ENCODE assay signal across 10 cellular contexts in genomic region chr14:20679907-20680306, GRCh38. TPM values are rescaled to one million over a fixed set of nuclear protein-coding genes. Genes with fewer than 3 reads are reported as not detected.
DNase-seq lines count a peak whose midpoint lies in the region; ATAC-seq, FAIRE-seq and TF ChIP-seq lines count a peak whose summit lies in the region.
"Had no signal": no experiment of that assay in that cellular context is flagged by ENCODE, and none has a peak within 500 bp of the region (broad histone marks: within the 10 kb centered on the region; RNA-seq: fewer than 3 reads in every experiment).

No MANE protein-coding gene starts in this region.

- H3K9me3 ChIP-seq in duodenal mucosa (ENCODE audit: control insufficient read depth in 1 of 2, low read length in 2 of 2): no peaks in the 10 kb centered on the region
- H3K9me3 ChIP-seq in small intestine (ENCODE audit: control insufficient read depth, low read depth): no peaks in the 10 kb centered on the region

- H3K4me3 Mint-ChIP-seq in activated CD8-positive, alpha-beta T cell treated with anti-CD3 and anti-CD28 coated beads for 36 hours: no peak overlapping the region
- no peak overlapping the region for H3K4me3 Mint-ChIP-seq in activated CD8-positive, alpha-beta T cell treated with anti-CD3 and anti-CD28 coated beads, Interleukin-2, amount 10 ng/mL, durations not matched to agents 7 days and 5 days
- H3K4me3 Mint-ChIP-seq: CD8-positive, alpha-beta memory T cell had no signal

- H3K9me3 Mint-ChIP-seq in activated CD8-positive, alpha-beta T cell treated with anti-CD3 and anti-CD28 coated beads for 36 hours: no peaks in the 10 kb centered on the region
- no peaks in the 10 kb centered on the region for H3K9me3 Mint-ChIP-seq in activated CD8-positive, alpha-beta T cell treated with anti-CD3 and anti-CD28 coated beads, Interleukin-2, amount 10 ng/mL, durations not matched to agents 7 days and 5 days (ENCODE audit: insufficient read depth)
- H3K9me3 Mint-ChIP-seq: CD8-positive, alpha-beta memory T cell had no signal

- H3K36me3 Mint-ChIP-seq in activated CD8-positive, alpha-beta T cell treated with anti-CD3 and anti-CD28 coated beads for 36 hours (ENCODE audit: low read depth): no peaks in the 10 kb centered on the region
- H3K36me3 Mint-ChIP-seq in activated CD8-positive, alpha-beta T cell treated with anti-CD3 and anti-CD28 coated beads, Interleukin-2, amount 10 ng/mL, durations not matched to agents 7 days and 5 days (ENCODE audit: low read depth): no peaks in the 10 kb centered on the region

- no peak for ATAC-seq in activated CD8-positive, alpha-beta T cell treated with anti-CD3 and anti-CD28 coated beads for 36 hours
- no peak for ATAC-seq in activated CD8-positive, alpha-beta T cell treated with anti-CD3 and anti-CD28 coated beads, Interleukin-2, amount 10 ng/mL, durations not matched to agents 7 days and 5 days
- no peak for ATAC-seq in HG02885 (IDR thresholded peaks at IDR 0.05; ENCODE audit: poor library complexity, unreplicated experiment)
- ATAC-seq in HG03354 (IDR thresholded peaks at IDR 0.05; ENCODE audit: poor library complexity, severe bottlenecking, unreplicated experiment): no peak

- no peaks in the 10 kb centered on the region for H3K27me3 Mint-ChIP-seq in activated CD8-positive, alpha-beta T cell treated with anti-CD3 and anti-CD28 coated beads for 36 hours
- peaks cover 13% of the 10 kb centered on the region for H3K27me3 Mint-ChIP-seq in activated CD8-positive, alpha-beta T cell treated with anti-CD3 and anti-CD28 coated beads, Interleukin-2, amount 10 ng/mL, durations not matched to agents 7 days and 5 days (ENCODE audit: low read depth)

- POLR2A ChIA-PET in activated CD8-positive, alpha-beta T cell treated with anti-CD3 and anti-CD28 coated beads for 36 hours (lab: Charles Lee): interaction anchor here (1.0 kb wide), 1 partner anchor 11 kb away, joined by 3 read pairs; no protein-coding TSS in a partner anchor
- POLR2A ChIA-PET in activated CD8-positive, alpha-beta T cell treated with anti-CD3 and anti-CD28 coated beads, Interleukin-2, amount 10 ng/mL, durations not matched to agents 7 days and 5 days (lab: Charles Lee): interaction anchor here (0.9 to 3.6 kb wide), 4 partner anchors 12 to 337 kb away, joined by 3 to 21 read pairs (median 8); partner anchors contain the start of genes PARP2 and PNP

- H3K4me1 ChIP-seq in duodenal mucosa (ENCODE audit: control insufficient read depth in 1 of 2, insufficient read depth in 2 of 2, low read length in 2 of 2) (peaks cover 23 to 27% of the 10 kb centered on the region in 2 donors), small intestine (ENCODE audit: control insufficient read depth in 2 of 2, insufficient read depth in 1 of 2, low read depth in 1 of 2, low read length in 1 of 2) (peaks cover 3 to 5% of the 10 kb centered on the region in 2 donors)

- no peak overlapping the region for H3K27ac Mint-ChIP-seq in activated CD8-positive, alpha-beta T cell treated with anti-CD3 and anti-CD28 coated beads for 36 hours
- H3K27ac Mint-ChIP-seq in activated CD8-positive, alpha-beta T cell treated with anti-CD3 and anti-CD28 coated beads, Interleukin-2, amount 10 ng/mL, durations not matched to agents 7 days and 5 days: no peak overlapping the region

- CTCF ChIA-PET in activated CD8-positive, alpha-beta T cell treated with anti-CD3 and anti-CD28 coated beads for 36 hours (lab: Charles Lee): interaction anchor here (0.8 to 7.5 kb wide), 7 partner anchors 11 to 353 kb away, joined by 3 to 53 read pairs (median 42); no protein-coding TSS in a partner anchor
- CTCF ChIA-PET in activated CD8-positive, alpha-beta T cell treated with anti-CD3 and anti-CD28 coated beads, Interleukin-2, amount 10 ng/mL, durations not matched to agents 7 days and 5 days (lab: Charles Lee): interaction anchor here (1.2 to 9.1 kb wide), 8 partner anchors 11 to 353 kb away, joined by 3 to 189 read pairs (median 16); no protein-coding TSS in a partner anchor

- DNase-seq in activated CD8-positive, alpha-beta T cell treated with anti-CD3 and anti-CD28 coated beads for 36 hours: peak; percentile 42
- DNase-seq in activated CD8-positive, alpha-beta T cell treated with anti-CD3 and anti-CD28 coated beads, Interleukin-2, amount 10 ng/mL, durations not matched to agents 7 days and 5 days: no peak
- peak; percentile 34 for DNase-seq in NB4 (ENCODE audit: low read depth)
- peak; percentile 48 for DNase-seq in small intestine
- no peak for DNase-seq in UCSD-AML1 (lab: John Stamatoyannopoulos, UW; ENCODE audit: unreplicated experiment)
- DNase-seq: NCI-H1436 treated with DMSO at 0.1 percent for 48 hours had no signal

- no peak for TF ChIP-seq CTCF in activated CD8-positive, alpha-beta T cell treated with anti-CD3 and anti-CD28 coated beads for 36 hours (IDR thresholded peaks at IDR 0.05)
- no peak for TF ChIP-seq CTCF in NB4 (IDR thresholded peaks at IDR 0.05; ENCODE audit: low read depth, low read length)

- WGBS in small intestine, 3 donors: 89 to 100% (median 93%) methylated on average over 1 of the region's 1 CpG

- H3K9ac ChIP-seq in duodenal mucosa (ENCODE audit: low read depth in 1 of 2, low read length in 2 of 2): no peak overlapping the region

- H3K4me1 Mint-ChIP-seq in activated CD8-positive, alpha-beta T cell treated with anti-CD3 and anti-CD28 coated beads for 36 hours (ENCODE audit: low read depth): peaks cover 32% of the 10 kb centered on the region
- H3K4me1 Mint-ChIP-seq in activated CD8-positive, alpha-beta T cell treated with anti-CD3 and anti-CD28 coated beads, Interleukin-2, amount 10 ng/mL, durations not matched to agents 7 days and 5 days (ENCODE audit: low read depth): peaks cover 10% of the 10 kb centered on the region

- H3K27me3 ChIP-seq in duodenal mucosa (ENCODE audit: control insufficient read depth in 1 of 2, insufficient read depth in 2 of 2, low read length in 2 of 2): no peaks in the 10 kb centered on the region
- no peaks in the 10 kb centered on the region for H3K27me3 ChIP-seq in small intestine (ENCODE audit: control insufficient read depth in 2 of 2, insufficient read depth in 2 of 2, low read length in 2 of 2)

- no peaks in the 10 kb centered on the region for H3K36me3 ChIP-seq in duodenal mucosa (ENCODE audit: control insufficient read depth in 1 of 2, insufficient read depth in 2 of 2, low read length in 2 of 2)
- H3K36me3 ChIP-seq in small intestine (ENCODE audit: control insufficient read depth in 2 of 2, insufficient read depth in 2 of 2, low read length in 2 of 2): no peaks in the 10 kb centered on the region

- no peak for TF ChIP-seq POLR2A in NB4 (IDR thresholded peaks at IDR 0.05; ENCODE audit: extremely low read depth, insufficient read length)

- no peak for FAIRE-seq in small intestine (lab: Jason Lieb, UNC)

- intact Hi-C loops in activated CD8-positive, alpha-beta T cell treated with anti-CD3 and anti-CD28 coated beads for 36 hours (cut with micrococcal nuclease): loop anchor here (5.0 kb wide), 2 partner anchors 218 to 338 kb away; partner anchors contain the start of genes PARP2 and PIP4P1

- H3K4me3 ChIP-seq in NB4 (ENCODE audit: low read depth, low read length) (no peak overlapping the region), duodenal mucosa (ENCODE audit: low read depth in 1 of 2, low read length in 2 of 2) (peak overlapping the region; percentile 90 to 92), small intestine (ENCODE audit: low read depth in 1 of 2, low read length in 2 of 2) (no peak overlapping the region)

- no peak overlapping the region for H3K27ac ChIP-seq in duodenal mucosa (ENCODE audit: low read depth, low read length)
- H3K27ac ChIP-seq in small intestine (ENCODE audit: low read depth in 1 of 2, low read length in 1 of 2): no peak overlapping the region

RNA-seq across cellular contexts. Expression of gene RNASE4, which starts 4.5 kb away (rescaled TPM):
- 1 to 10 TPM; 1.0 to 1.1 TPM for total RNA-seq in activated CD8-positive, alpha-beta T cell treated with anti-CD3 and anti-CD28 coated beads for 36 hours
- 1 to 10 TPM in 1 of 2 experiments, under 1 TPM in 1; 0.63 to 1.6 TPM for total RNA-seq in activated CD8-positive, alpha-beta T cell treated with anti-CD3 and anti-CD28 coated beads, Interleukin-2, amount 10 ng/mL, durations not matched to agents 7 days and 5 days
- polyA plus RNA-seq in small intestine: 10 to 100 TPM in 2 of 3 donors, 1 to 10 TPM in 1; 8.1 to 44.2 (median 18.1) TPM

RNA-seq across cellular contexts. Expression of gene ANG, which starts 8.7 kb away (rescaled TPM):
- total RNA-seq in activated CD8-positive, alpha-beta T cell treated with anti-CD3 and anti-CD28 coated beads for 36 hours: under 1 TPM; 0.87 to 0.92 TPM
- total RNA-seq in activated CD8-positive, alpha-beta T cell treated with anti-CD3 and anti-CD28 coated beads, Interleukin-2, amount 10 ng/mL, durations not matched to agents 7 days and 5 days: 1 to 10 TPM; 1.1 to 1.4 TPM
- 10 to 100 TPM; 13.4 to 24.9 (median 16.8) TPM for polyA plus RNA-seq in small intestine

RNA-seq across cellular contexts. Expression of gene OR6S1, which starts 38.4 kb away (rescaled TPM):
- total RNA-seq in activated CD8-positive, alpha-beta T cell treated with anti-CD3 and anti-CD28 coated beads for 36 hours: not detected
- total RNA-seq in activated CD8-positive, alpha-beta T cell treated with anti-CD3 and anti-CD28 coated beads, Interleukin-2, amount 10 ng/mL, durations not matched to agents 7 days and 5 days: not detected
- polyA plus RNA-seq in small intestine: not detected
- total RNA-seq: CD8-positive, alpha-beta memory T cell had no signal
- polyA plus RNA-seq: CD8-positive, alpha-beta memory T cell had no signal

Comparison
In these comparisons a context has a peak if more than half of its experiments do, and no peak if none do; other contexts are left out.
1. DNase-seq: peak in activated CD8-positive, alpha-beta T cell treated with anti-CD3 and anti-CD28 coated beads for 36 hours (single experiment), NB4 (single experiment) and small intestine (single experiment); none in activated CD8-positive, alpha-beta T cell treated with anti-CD3 and anti-CD28 coated beads, Interleukin-2, amount 10 ng/mL, durations not matched to agents 7 days and 5 days (single experiment) and UCSD-AML1 (single experiment).
2. H3K4me3 ChIP-seq: peak in duodenal mucosa (2 of 2); none in NB4 (single experiment) and small intestine (0 of 2).